In the genomic region with DNA sequence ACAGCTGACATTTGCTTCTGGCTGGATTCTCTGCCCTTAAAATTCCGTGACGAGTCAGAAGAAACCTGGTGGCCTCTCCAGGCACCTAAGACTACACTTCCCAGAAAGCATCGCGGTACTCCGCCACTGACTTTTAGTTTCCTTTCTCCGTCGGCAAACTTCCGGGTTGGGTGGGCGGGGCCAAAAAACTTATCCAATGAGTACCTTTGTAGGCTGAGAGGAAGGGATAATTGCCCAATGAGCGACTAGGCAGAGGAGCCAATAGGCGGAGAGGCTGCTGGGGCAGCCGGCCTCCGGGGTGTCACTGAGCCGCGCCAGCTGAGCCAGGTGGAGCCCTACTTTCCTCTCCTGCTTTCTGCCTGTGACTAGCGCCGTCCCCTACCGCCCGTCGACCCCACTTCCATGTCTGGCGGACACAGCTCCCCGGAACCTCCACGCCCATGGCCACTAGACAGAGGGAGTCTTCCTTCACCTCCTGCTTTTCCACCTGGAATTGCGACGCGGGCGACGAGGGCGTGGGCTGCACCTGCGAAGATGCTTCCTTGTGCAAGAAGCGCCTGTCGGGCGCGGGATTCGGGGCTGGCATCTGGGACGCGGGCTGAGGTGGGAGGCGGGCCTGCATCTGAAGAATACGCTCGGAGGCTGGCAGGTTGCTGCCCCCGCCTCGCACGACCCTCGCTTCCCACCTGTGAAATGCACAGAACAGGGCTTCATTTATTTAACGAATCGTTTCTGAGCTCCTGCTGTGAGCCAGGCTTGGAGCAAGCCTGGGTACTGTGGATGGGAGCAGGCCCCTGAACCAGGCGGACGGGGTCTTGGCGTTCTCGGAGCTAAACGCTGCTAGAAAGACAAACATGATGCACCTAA, we compare ENCODE assay signal across 8 cellular contexts. TPM values are rescaled to one million over a fixed set of nuclear protein-coding genes. Genes with fewer than 3 reads are reported as not detected.
DNase-seq lines count a peak whose midpoint lies in the region; ATAC-seq, FAIRE-seq and TF ChIP-seq lines count a peak whose summit lies in the region.

No MANE protein-coding gene starts in this region.

- H3K4me3 ChIP-seq in adrenal gland (peak overlapping the region in 3 of 4 donors; percentile 47 to 98 (median 91)), heart right ventricle (peak overlapping the region; percentile 67 to 99 (median 78)), upper lobe of left lung (peak overlapping the region; percentile 63 to 82 (median 70))

- H3K27ac ChIP-seq in adrenal gland: peak overlapping the region in 3 of 5 donors; percentile 64 to 83 (median 74)
- peak overlapping the region in 9 of 10 donors; percentile 36 to 79 (median 70) for H3K27ac ChIP-seq in heart right ventricle
- peak overlapping the region; percentile 70 to 80 (median 77) for H3K27ac ChIP-seq in upper lobe of left lung

- no peaks in the 10 kb centered on the region for H3K27me3 ChIP-seq in adrenal gland
- H3K27me3 ChIP-seq in heart right ventricle: no peaks in the 10 kb centered on the region
- H3K27me3 ChIP-seq in upper lobe of left lung: no peaks in the 10 kb centered on the region

- TF ChIP-seq POLR2A in GM12891 (IDR thresholded peaks at IDR 0.05; ENCODE audit: low read depth, low read length) (peak; percentile 63), adrenal gland (IDR thresholded peaks at IDR 0.05) (peak; percentile 37 to 86), upper lobe of left lung (IDR thresholded peaks at IDR 0.05) (peak in 3 of 4 donors; percentile 58 to 87 (median 81))

- no peak for TF ChIP-seq EP300 in upper lobe of left lung (IDR thresholded peaks at IDR 0.05)

- H3K36me3 ChIP-seq in adrenal gland (replicated peaks in 1 of 2) (no peaks in the 10 kb centered on the region), heart right ventricle (no peaks in the 10 kb centered on the region), upper lobe of left lung (no peaks in the 10 kb centered on the region)

- DNase-seq in GM12891 (ENCODE audit: insufficient read length, low spot score) (peak; percentile 82), NCI-H1417 treated with DMSO at 0.1 percent for 48 hours (lab: John Stamatoyannopoulos, UW) (peak; percentile 84), SW 1271 (lab: John Stamatoyannopoulos, UW) (peak; percentile 63 to 89), adrenal gland (peak; percentile 90 to 96 (median 94)), heart right ventricle (peak; percentile 84 to 94), pons (ENCODE audit: low spot score) (peak; percentile 99), upper lobe of left lung (peak; percentile 92 to 94)

- 0 to 3% (median 1%) methylated on average over 13 to 51 of the region's 51 CpGs for WGBS in adrenal gland, 4 donors
- 1% methylated on average over 51 of the region's 51 CpGs for WGBS in heart right ventricle, 2 donors
- 1 to 2% methylated on average over 18 to 46 of the region's 51 CpGs for WGBS in upper lobe of left lung, 2 donors

- peaks cover 2 to 23% of the 10 kb centered on the region in 2 donors for H3K4me1 ChIP-seq in adrenal gland (replicated peaks in 1 of 2)
- H3K4me1 ChIP-seq in heart right ventricle: peaks cover 0 to 21% (median 13%) of the 10 kb centered on the region in 9 donors
- H3K4me1 ChIP-seq in upper lobe of left lung: peaks cover 8 to 17% (median 16%) of the 10 kb centered on the region in 4 donors

- H3K9me3 ChIP-seq in adrenal gland (replicated peaks in 1 of 3) (no peaks in the 10 kb centered on the region), heart right ventricle (no peaks in the 10 kb centered on the region), upper lobe of left lung (no peaks in the 10 kb centered on the region)

- no peak for TF ChIP-seq CTCF in adrenal gland (IDR thresholded peaks at IDR 0.05)
- TF ChIP-seq CTCF in heart right ventricle (IDR thresholded peaks at IDR 0.05): peak in 3 of 9 donors; percentile 18 to 25 (median 19)
- TF ChIP-seq CTCF in upper lobe of left lung (IDR thresholded peaks at IDR 0.05): peak in 2 of 6 experiments; percentile 5 to 14

- intact Hi-C loops in adrenal gland (cut with DNase I) (no loop called here), heart right ventricle (cut with DNase I) (loop anchor here in 2 of 10 donors (1.0 to 10.0 kb wide), 2 partner anchors 16 to 57 kb away; a partner anchor contains a TSS)

- ATAC-seq in HG02798 (IDR thresholded peaks at IDR 0.05; ENCODE audit: poor library complexity, unreplicated experiment) (peak; percentile 99), heart right ventricle (peak; percentile 98 to 100 (median 99)), upper lobe of left lung (ENCODE audit: low FRiP score in 2 of 2) (peak; percentile 96 to 98)

- FAIRE-seq in GM12891 (lab: Jason Lieb, UNC): peak; percentile 93

TF ChIP-seq in GM12891, 5 proteins besides CTCF, POLR2A, EP300 and RAD21:
- no peak for TF ChIP-seq SPI1 (IDR thresholded peaks at IDR 0.05; ENCODE audit: low read depth, low read length)
- TF ChIP-seq TAF1 (IDR thresholded peaks at IDR 0.05; ENCODE audit: low read depth, low read length): peak; percentile 80
- peak; percentile 67; the same call in 1 of the 2 replicates for TF ChIP-seq POLR2AphosphoS5 (IDR thresholded peaks at IDR 0.05; ENCODE audit: low read depth, low read length)

RNA-seq across cellular contexts. Expression of a gene that starts 16.5 kb away (rescaled TPM):
- 87.2 TPM for polyA plus RNA-seq in GM12891 (2012; ENCODE audit: low read depth, missing spikeins)
- total RNA-seq in adrenal gland (100 to 1,000 TPM in 1 of 8 donors, 10 to 100 TPM in 7; 42.7 to 105 (median 71.0) TPM), heart right ventricle (10 to 100 TPM; 45.7 to 95.9 (median 76.2) TPM), upper lobe of left lung (10 to 100 TPM; 45.1 to 86.6 (median 54.6) TPM)
- polyA plus RNA-seq in adrenal gland (100 to 1,000 TPM in 1 of 3 donors, 10 to 100 TPM in 2; 84.3 to 103 (median 87.3) TPM), heart right ventricle (10 to 100 TPM; 30.4 to 54.7 TPM)

Comparison
In these comparisons a context has a peak if more than half of its experiments do, and no peak if none do; other contexts are left out.
1. Peak in every context shown above with its lines: DNase-seq, ATAC-seq, H3K4me3 ChIP-seq and H3K27ac ChIP-seq.